ENCODE assay signal across 25 cellular contexts in genomic region chr4:19735012-19735411, GRCh38.
"Had no signal": no experiment of that assay in that cellular context is flagged by ENCODE, and none has a peak within 500 bp of the region (broad histone marks: within the 10 kb centered on the region; RNA-seq: fewer than 3 reads in every experiment).

No MANE protein-coding gene starts in this region.

- H3K27me3 Mint-ChIP-seq: activated B cell treated with CpG ODN at 0.5 μM for 24 hours; activated naive CD8-positive, alpha-beta T cell; brain; central memory CD8-positive, alpha-beta T cell; dendritic cell treated with granulocyte-macrophage colony-stimulating factor and Interleukin-4, amounts not matched to agents 40 ng/mL and 50 ng/mL, for 4 days; effector memory CD8-positive, alpha-beta T cell; stimulated activated memory B cell treated with anti-CD40 and anti-IgM and Interleukin-4, amounts not matched to agents 10 μg/mL and 1 μg/mL and 100 μg/mL, for 72 hours had no signal

- H3K4me3 ChIP-seq: lung, psoas muscle, tibial nerve, uterus had no signal

- H3K36me3 Mint-ChIP-seq: activated naive CD8-positive, alpha-beta T cell; brain; stimulated activated memory B cell treated with anti-CD40 and anti-IgM and Interleukin-4, amounts not matched to agents 10 μg/mL and 1 μg/mL and 100 μg/mL, for 72 hours had no signal

- DNase-seq: activated B cell treated with CpG ODN at 0.5 μM for 24 hours; activated CD4-positive, alpha-beta T cell treated with anti-CD3 and anti-CD28 coated beads for 48 hours; activated CD8-positive, alpha-beta memory T cell treated with anti-CD3 and anti-CD28 coated beads, Interleukin-2, amount 50 U/mL, for 4 hours; activated CD8-positive, alpha-beta T cell treated with anti-CD3 and anti-CD28 coated beads, Interleukin-2, amount 10 ng/mL, durations not matched to agents 7 days and 5 days; activated effector memory CD4-positive, alpha-beta T cell treated with anti-CD3 and anti-CD28 coated beads, Interleukin-2, amount 50 U/mL, for 16 hours; activated T-cell treated with anti-CD3 and anti-CD28 coated beads, Interleukin-2, amount 50 U/mL, for 48 hours; effector memory CD8-positive, alpha-beta T cell; foreskin melanocyte; head of caudate nucleus; left colon; psoas muscle; stimulated activated CD4-positive, alpha-beta T cell treated with anti-CD3 and anti-CD28 coated beads, Interleukin-2, amount 100 ng/mL, for 24 hours; substantia nigra; T-helper 2 cell; uterus had no signal

- H3K27ac ChIP-seq: epithelial cell of prostate, psoas muscle, tibial nerve, uterus had no signal

- H3K27me3 ChIP-seq: tibial nerve, uterus had no signal

- H3K36me3 ChIP-seq: tibial nerve, uterus had no signal

- H3K4me3 Mint-ChIP-seq: activated B cell treated with CpG ODN at 0.5 μM for 24 hours; activated CD8-positive, alpha-beta T cell treated with anti-CD3 and anti-CD28 coated beads, Interleukin-2, amount 10 ng/mL, durations not matched to agents 7 days and 5 days; activated naive CD8-positive, alpha-beta T cell; brain; central memory CD8-positive, alpha-beta T cell; dendritic cell treated with granulocyte-macrophage colony-stimulating factor and Interleukin-4, amounts not matched to agents 40 ng/mL and 50 ng/mL, for 4 days; effector memory CD8-positive, alpha-beta T cell; neural crest cell; stimulated activated memory B cell treated with anti-CD40 and anti-IgM and Interleukin-4, amounts not matched to agents 10 μg/mL and 1 μg/mL and 100 μg/mL, for 72 hours had no signal

- H3K4me1 Mint-ChIP-seq: central memory CD8-positive, alpha-beta T cell had no signal

- H3K4me1 ChIP-seq: psoas muscle, uterus had no signal

- H3K9me3 ChIP-seq: psoas muscle, tibial nerve, uterus had no signal

- ATAC-seq: activated CD8-positive, alpha-beta T cell treated with anti-CD3 and anti-CD28 coated beads, Interleukin-2, amount 10 ng/mL, durations not matched to agents 7 days and 5 days; effector memory CD8-positive, alpha-beta T cell; left colon; psoas muscle; sciatic nerve; stimulated activated memory B cell treated with anti-CD40 and anti-IgM and Interleukin-4, amounts not matched to agents 10 μg/mL and 1 μg/mL and 100 μg/mL, for 72 hours had no signal

- H3K27ac Mint-ChIP-seq: activated B cell treated with CpG ODN at 0.5 μM for 24 hours; activated CD8-positive, alpha-beta T cell treated with anti-CD3 and anti-CD28 coated beads, Interleukin-2, amount 10 ng/mL, durations not matched to agents 7 days and 5 days; activated naive CD8-positive, alpha-beta T cell; brain; dendritic cell treated with granulocyte-macrophage colony-stimulating factor and Interleukin-4, amounts not matched to agents 40 ng/mL and 50 ng/mL, for 4 days; effector memory CD8-positive, alpha-beta T cell; stimulated activated memory B cell treated with anti-CD40 and anti-IgM and Interleukin-4, amounts not matched to agents 10 μg/mL and 1 μg/mL and 100 μg/mL, for 72 hours had no signal
